ENCODE assay signal across 19 cellular contexts in the genomic region with DNA sequence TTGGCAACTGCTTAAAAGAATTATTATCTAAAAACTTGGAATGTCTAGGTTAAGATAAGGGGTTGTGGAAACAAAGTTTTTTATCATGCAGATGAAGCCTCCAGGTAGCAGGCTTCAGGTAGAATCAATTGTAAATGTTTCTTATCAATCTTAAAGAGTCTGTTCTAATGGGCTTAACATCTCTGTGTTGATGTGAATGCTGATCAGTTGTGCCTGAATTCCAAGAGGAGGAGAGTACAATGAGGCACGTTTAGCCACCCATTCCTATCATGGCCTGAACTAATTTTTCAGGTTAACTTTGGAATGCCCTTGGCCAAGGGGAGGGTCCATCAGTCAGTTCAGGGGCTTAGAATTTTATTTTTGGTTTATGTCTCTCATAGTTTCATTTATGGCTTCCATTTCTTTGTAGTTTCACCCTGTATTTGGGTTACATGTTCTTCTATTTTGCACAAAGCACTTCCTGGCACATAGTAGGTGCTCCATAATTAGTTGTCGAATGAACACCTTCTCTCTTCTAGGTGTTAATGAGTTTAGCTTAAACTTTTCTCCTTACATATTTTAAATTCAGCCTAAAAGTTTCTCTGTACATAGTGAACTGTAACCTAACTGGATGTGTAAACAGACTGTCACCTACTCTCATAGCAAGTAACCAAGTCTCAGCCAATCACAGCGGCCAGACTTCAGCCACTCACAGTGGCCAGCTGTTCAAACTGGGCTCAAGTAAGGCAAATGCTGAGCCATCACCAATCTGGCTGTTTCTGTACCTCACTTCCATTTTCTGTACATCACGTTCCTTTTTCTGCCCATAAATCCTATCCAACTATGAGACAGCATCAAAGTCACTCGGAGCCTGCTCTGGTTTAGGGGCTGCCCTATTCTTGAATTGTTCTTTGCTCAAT. TPM values are rescaled to one million over a fixed set of nuclear protein-coding genes. Genes with fewer than 3 reads are reported as not detected.
DNase-seq lines count a peak whose midpoint lies in the region; ATAC-seq and TF ChIP-seq lines count a peak whose summit lies in the region.
"Had no signal": no experiment of that assay in that cellular context is flagged by ENCODE, and none has a peak within 500 bp of the region (broad histone marks: within the 10 kb centered on the region; RNA-seq: fewer than 3 reads in every experiment).

No MANE protein-coding gene starts in this region.

- no peaks in the 10 kb centered on the region for H3K36me3 ChIP-seq in gastroesophageal sphincter

- no peaks in the 10 kb centered on the region for H3K4me1 ChIP-seq in gastroesophageal sphincter

- H3K36me3 Mint-ChIP-seq in stimulated activated memory B cell treated with anti-CD40 and anti-IgM and Interleukin-4, amounts not matched to agents 10 μg/mL and 1 μg/mL and 100 μg/mL, for 72 hours, result peaks cover 74% of the 10 kb centered on the region
- H3K36me3 Mint-ChIP-seq: activated naive CD4-positive, alpha-beta T cell treated with anti-CD3 and anti-CD28 coated beads, Interleukin-2, amount 50 U/mL, for 24 hours; natural killer cell; stimulated activated effector memory CD8-positive, alpha-beta T cell treated with anti-CD3 and anti-CD28 coated beads, Interleukin-12 subunit alpha, Interleukin-12 subunit beta, amount 100 ng/mL, for 72 hours had no signal

- no peaks in the 10 kb centered on the region for H3K9me3 Mint-ChIP-seq in stimulated activated memory B cell treated with anti-CD40 and anti-IgM and Interleukin-4, amounts not matched to agents 10 μg/mL and 1 μg/mL and 100 μg/mL, for 72 hours
- H3K9me3 Mint-ChIP-seq: activated naive CD4-positive, alpha-beta T cell treated with anti-CD3 and anti-CD28 coated beads, Interleukin-2, amount 50 U/mL, for 24 hours; natural killer cell; stimulated activated effector memory CD8-positive, alpha-beta T cell treated with anti-CD3 and anti-CD28 coated beads, Interleukin-12 subunit alpha, Interleukin-12 subunit beta, amount 100 ng/mL, for 72 hours had no signal

- H3K4me1 Mint-ChIP-seq in stimulated activated memory B cell treated with anti-CD40 and anti-IgM and Interleukin-4, amounts not matched to agents 10 μg/mL and 1 μg/mL and 100 μg/mL, for 72 hours, result peaks cover 57% of the 10 kb centered on the region
- H3K4me1 Mint-ChIP-seq: activated naive CD4-positive, alpha-beta T cell treated with anti-CD3 and anti-CD28 coated beads, Interleukin-2, amount 50 U/mL, for 24 hours; natural killer cell; stimulated activated effector memory CD8-positive, alpha-beta T cell treated with anti-CD3 and anti-CD28 coated beads, Interleukin-12 subunit alpha, Interleukin-12 subunit beta, amount 100 ng/mL, for 72 hours had no signal

- H3K9me3 ChIP-seq in gastroesophageal sphincter, result no peaks in the 10 kb centered on the region
- H3K9me3 ChIP-seq: lower lobe of right lung had no signal

- TF ChIP-seq POLR2A in gastroesophageal sphincter (IDR thresholded peaks at IDR 0.05), result no peak

- H3K27me3 ChIP-seq in gastroesophageal sphincter, result peaks cover 33% of the 10 kb centered on the region

- no peak overlapping the region for H3K4me3 ChIP-seq in gastroesophageal sphincter
- H3K4me3 ChIP-seq: lower lobe of right lung had no signal

- DNase-seq in NCI-H82 (lab: John Stamatoyannopoulos, UW) (peak; percentile 12), NCI-H82 treated with DMSO at 0.1 percent for 48 hours (lab: John Stamatoyannopoulos, UW; ENCODE audit: unreplicated experiment) (no peak), NCI-H774 (lab: John Stamatoyannopoulos, UW) (peak; percentile 44), NCI-H1436 treated with DMSO at 0.1 percent for 48 hours (lab: John Stamatoyannopoulos, UW) (no peak)
- DNase-seq: activated CD4-positive, alpha-beta T cell treated with anti-CD3 and anti-CD28 coated beads, Interleukin-2, amount 50 U/mL, for 4 hours; lower lobe of right lung; natural killer cell; NCI-H187 treated with DMSO at 0.1 percent for 48 hours; NCI-H526; trophoblast cell had no signal

- no peak for TF ChIP-seq EP300 in gastroesophageal sphincter (IDR thresholded peaks at IDR 0.05)

- H3K27ac ChIP-seq in gastroesophageal sphincter, result no peak overlapping the region
- H3K27ac ChIP-seq: lower lobe of right lung had no signal

- no peaks in the 10 kb centered on the region for H3K27me3 Mint-ChIP-seq in stimulated activated memory B cell treated with anti-CD40 and anti-IgM and Interleukin-4, amounts not matched to agents 10 μg/mL and 1 μg/mL and 100 μg/mL, for 72 hours
- H3K27me3 Mint-ChIP-seq: progenitor cell of endocrine pancreas had no signal

- 43 to 64% methylated on average over 4 to 5 of the region's 5 CpGs for WGBS in gastroesophageal sphincter (ENCODE audit: low coverage in 1 of 2), 2 donors

- ATAC-seq in gastroesophageal sphincter, result peak; percentile 28
- no peak for ATAC-seq in stimulated activated memory B cell treated with anti-CD40 and anti-IgM and Interleukin-4, amounts not matched to agents 10 μg/mL and 1 μg/mL and 100 μg/mL, for 72 hours
- no peak for ATAC-seq in HG03342 (IDR thresholded peaks at IDR 0.05; ENCODE audit: unreplicated experiment)
- ATAC-seq in GM21367 (IDR thresholded peaks at IDR 0.05; ENCODE audit: unreplicated experiment), result no peak
- ATAC-seq: natural killer cell; stimulated activated effector memory CD8-positive, alpha-beta T cell treated with anti-CD3 and anti-CD28 coated beads, Interleukin-12 subunit alpha, Interleukin-12 subunit beta, amount 100 ng/mL, for 72 hours had no signal

- H3K4me3 Mint-ChIP-seq in stimulated activated memory B cell treated with anti-CD40 and anti-IgM and Interleukin-4, amounts not matched to agents 10 μg/mL and 1 μg/mL and 100 μg/mL, for 72 hours, result no peak overlapping the region
- H3K4me3 Mint-ChIP-seq: activated naive CD4-positive, alpha-beta T cell treated with anti-CD3 and anti-CD28 coated beads, Interleukin-2, amount 50 U/mL, for 24 hours; CD14-positive monocyte; natural killer cell; stimulated activated effector memory CD8-positive, alpha-beta T cell treated with anti-CD3 and anti-CD28 coated beads, Interleukin-12 subunit alpha, Interleukin-12 subunit beta, amount 100 ng/mL, for 72 hours had no signal

- H3K27ac Mint-ChIP-seq in stimulated activated memory B cell treated with anti-CD40 and anti-IgM and Interleukin-4, amounts not matched to agents 10 μg/mL and 1 μg/mL and 100 μg/mL, for 72 hours, result peak overlapping the region; percentile 86
- H3K27ac Mint-ChIP-seq: activated naive CD4-positive, alpha-beta T cell treated with anti-CD3 and anti-CD28 coated beads, Interleukin-2, amount 50 U/mL, for 24 hours; natural killer cell; progenitor cell of endocrine pancreas; stimulated activated effector memory CD8-positive, alpha-beta T cell treated with anti-CD3 and anti-CD28 coated beads, Interleukin-12 subunit alpha, Interleukin-12 subunit beta, amount 100 ng/mL, for 72 hours had no signal

- no peak for TF ChIP-seq CTCF in gastroesophageal sphincter (IDR thresholded peaks at IDR 0.05)

RNA-seq across cellular contexts. Expression of gene ALOX5, which starts 34.7 kb away (rescaled TPM):
- 10 to 100 TPM; 13.7 to 46.4 (median 17.9) TPM for total RNA-seq in gastroesophageal sphincter
- total RNA-seq: M059J had no signal

Comparison
In these comparisons a context has a peak if more than half of its experiments do, and no peak if none do; other contexts are left out.
1. DNase-seq: peak in NCI-H82 (single experiment) and NCI-H774 (single experiment); none in NCI-H82 treated with DMSO at 0.1 percent for 48 hours (single experiment) and NCI-H1436 treated with DMSO at 0.1 percent for 48 hours (single experiment).